ENCODE assay signal across 9 cellular contexts in genomic region chr4:106238819-106239420, GRCh38.
DNase-seq lines count a peak whose midpoint lies in the region; ATAC-seq, FAIRE-seq and TF ChIP-seq lines count a peak whose summit lies in the region.
"Had no signal": no experiment of that assay in that cellular context is flagged by ENCODE, and none has a peak within 500 bp of the region (broad histone marks: within the 10 kb centered on the region; RNA-seq: fewer than 3 reads in every experiment).

No MANE protein-coding gene starts in this region.

- no peak overlapping the region for H3K4me3 ChIP-seq in AG04449 (ENCODE audit: low read depth, low read length)
- H3K4me3 ChIP-seq in KMS-11 (IDR thresholded peaks at IDR 0.05; ENCODE audit: insufficient read depth, low read depth, low read length): no peak overlapping the region
- H3K4me3 ChIP-seq in keratinocyte (ENCODE audit: control insufficient read depth in 2 of 3, extremely low read depth in 1 of 3, insufficient read depth in 2 of 3, low read depth in 1 of 3, low read length in 3 of 3): no peak overlapping the region

- H3K79me2 ChIP-seq in KMS-11 (ENCODE audit: insufficient read depth, low read depth) (no peaks in the 10 kb centered on the region), keratinocyte (ENCODE audit: control insufficient read depth, insufficient read depth, low read length) (no peaks in the 10 kb centered on the region)

- no peak overlapping the region for H3K4me3 Mint-ChIP-seq in activated T-helper 17 cell treated with anti-CD3 and anti-CD28 coated beads, Interleukin-2, amount 50 U/mL, for 72 hours
- H3K4me3 Mint-ChIP-seq: naive thymus-derived CD8-positive, alpha-beta T cell had no signal

- TF ChIP-seq CTCF in AG04449 (IDR thresholded peaks at IDR 0.05; ENCODE audit: insufficient read depth, low read length, missing control alignments): peak; percentile 59
- TF ChIP-seq CTCF in KMS-11 (conservative IDR thresholded peaks at IDR 0.05; ENCODE audit: low read depth, low read length): peak; percentile 90
- TF ChIP-seq CTCF in keratinocyte (optimal IDR thresholded peaks at IDR 0.05 in 1 of 3, IDR thresholded peaks at IDR 0.05 in 1 of 3, conservative IDR thresholded peaks at IDR 0.05 in 1 of 3; ENCODE audit: extremely low read depth in 1 of 3, insufficient read depth in 2 of 3, low read length in 3 of 3): peak; percentile 56 to 75 (median 71)

- H3K27ac Mint-ChIP-seq in activated T-helper 17 cell treated with anti-CD3 and anti-CD28 coated beads, Interleukin-2, amount 50 U/mL, for 72 hours: no peak overlapping the region

- H3K9me1 ChIP-seq in keratinocyte (ENCODE audit: control insufficient read depth, extremely low read depth, insufficient read depth, low read length): no peaks in the 10 kb centered on the region

- no peak overlapping the region for H3K4me2 ChIP-seq in KMS-11
- peak overlapping the region; percentile 50 for H3K4me2 ChIP-seq in keratinocyte (ENCODE audit: control insufficient read depth, extremely low read depth, insufficient read depth, low read depth, low read length)

- H3K9me3 Mint-ChIP-seq in activated T-helper 17 cell treated with anti-CD3 and anti-CD28 coated beads, Interleukin-2, amount 50 U/mL, for 72 hours: no peaks in the 10 kb centered on the region
- H3K9me3 Mint-ChIP-seq: naive thymus-derived CD8-positive, alpha-beta T cell had no signal

- H3K9me3 ChIP-seq in keratinocyte (ENCODE audit: control insufficient read depth, low read depth, low read length): no peaks in the 10 kb centered on the region

- H3K4me1 ChIP-seq in KMS-11 (ENCODE audit: low read depth, poor library complexity, severe bottlenecking): no peaks in the 10 kb centered on the region
- H3K4me1 ChIP-seq in keratinocyte (ENCODE audit: control insufficient read depth, extremely low read depth, insufficient read depth, low read length): peaks cover 4% of the 10 kb centered on the region

- no peak for DNase-seq in AG04449 (ENCODE audit: low read depth, low spot score)
- DNase-seq in GM04503 (ENCODE audit: low read depth): peak; percentile 11
- peak; percentile 29 for DNase-seq in H4 (ENCODE audit: low spot score)
- peak; percentile 13 for DNase-seq in keratinocyte (ENCODE audit: low read depth, low spot score)
- DNase-seq in posterior cingulate gyrus: no peak
- no peak for DNase-seq in hippocampal formation (lab: John Stamatoyannopoulos, UW)

- H3K27me3 ChIP-seq in KMS-11 (ENCODE audit: insufficient read depth, low read depth) (no peaks in the 10 kb centered on the region), keratinocyte (ENCODE audit: control insufficient read depth, extremely low read depth, insufficient read depth, low read length) (no peaks in the 10 kb centered on the region)

- H4K20me1 ChIP-seq in KMS-11 (ENCODE audit: insufficient read depth) (no peaks in the 10 kb centered on the region), keratinocyte (ENCODE audit: control insufficient read depth, extremely low read depth, insufficient read depth, low read length) (no peaks in the 10 kb centered on the region)

- H3K9ac ChIP-seq in KMS-11: no peak overlapping the region
- H3K9ac ChIP-seq in keratinocyte (ENCODE audit: control insufficient read depth, extremely low read depth, insufficient read depth, low read length): no peak overlapping the region

- H3K27me3 Mint-ChIP-seq in activated T-helper 17 cell treated with anti-CD3 and anti-CD28 coated beads, Interleukin-2, amount 50 U/mL, for 72 hours: no peaks in the 10 kb centered on the region
- H3K27me3 Mint-ChIP-seq: naive thymus-derived CD8-positive, alpha-beta T cell had no signal

- no peaks in the 10 kb centered on the region for H3K4me1 Mint-ChIP-seq in activated T-helper 17 cell treated with anti-CD3 and anti-CD28 coated beads, Interleukin-2, amount 50 U/mL, for 72 hours
- H3K4me1 Mint-ChIP-seq: naive thymus-derived CD8-positive, alpha-beta T cell had no signal

- H3K36me3 ChIP-seq in KMS-11 (ENCODE audit: insufficient read depth) (no peaks in the 10 kb centered on the region), keratinocyte (ENCODE audit: control insufficient read depth in 2 of 2, extremely low read depth in 1 of 2, insufficient read depth in 2 of 2, low read length in 2 of 2) (no peaks in the 10 kb centered on the region)

- CTCF ChIA-PET in AG04449 (lab: Yijun Ruan, JAX): interaction anchor here (0.7 to 2.4 kb wide), 10 partner anchors 9 to 578 kb away, joined by 3 to 11 read pairs (median 4); no protein-coding TSS in a partner anchor

- peak; percentile 91 for FAIRE-seq in keratinocyte (lab: Jason Lieb, UNC)

- H3K27ac ChIP-seq in KMS-11 (no peak overlapping the region), keratinocyte (ENCODE audit: control insufficient read depth, insufficient read depth, low read length) (peak overlapping the region; percentile 22)

- intact Hi-C loops in posterior cingulate gyrus (cut with DNase I): no loop called here

- peak; percentile 35 for ATAC-seq in activated T-helper 17 cell treated with anti-CD3 and anti-CD28 coated beads, Interleukin-2, amount 50 U/mL, for 72 hours (replicated peaks)

- POLR2A ChIA-PET in AG04449 (lab: Yijun Ruan, JAX): no interaction called here

- dilution Hi-C loops in keratinocyte (cut with MboI; ENCODE audit: extremely low pct_ligation_motif_present, low sequenced_read_pairs): no loop called here

- H3K36me3 Mint-ChIP-seq in activated T-helper 17 cell treated with anti-CD3 and anti-CD28 coated beads, Interleukin-2, amount 50 U/mL, for 72 hours (ENCODE audit: low read depth): peaks cover 42% of the 10 kb centered on the region

- H2AFZ ChIP-seq in KMS-11 (ENCODE audit: low read depth) (no peak overlapping the region), keratinocyte (ENCODE audit: control insufficient read depth, low read length) (peak overlapping the region; percentile 78)

Comparison
In these comparisons a context has a peak if more than half of its experiments do, and no peak if none do; other contexts are left out.
1. DNase-seq: peak in GM04503 (single experiment), H4 (single experiment) and keratinocyte (single experiment); none in AG04449 (single experiment), posterior cingulate gyrus (0 of 10) and hippocampal formation (0 of 2).
2. Peak in every context shown above with its lines, with median percentiles within 50 percentile points of each other: CTCF ChIP-seq.